ENCODE assay signal across 8 cellular contexts in genomic region chr15:44738340-44738984, GRCh38. TPM values are rescaled to one million over a fixed set of nuclear protein-coding genes. Genes with fewer than 3 reads are reported as not detected.
DNase-seq lines count a peak whose midpoint lies in the region; ATAC-seq and TF ChIP-seq lines count a peak whose summit lies in the region.

No MANE protein-coding gene starts in this region.

- TF ChIP-seq CTCF in GM13977 (IDR thresholded peaks at IDR 0.05; ENCODE audit: extremely low read depth, insufficient read depth, missing control alignments) = peak; percentile 64
- peak; percentile 68 for TF ChIP-seq CTCF in astrocyte of the spinal cord (IDR thresholded peaks at IDR 0.05; ENCODE audit: low read depth, low read length)
- peak; percentile 30 to 91 (median 64) for TF ChIP-seq CTCF in thyroid gland (IDR thresholded peaks at IDR 0.05)

- no peaks in the 10 kb centered on the region for H3K9me3 ChIP-seq in thyroid gland

- peak overlapping the region in 5 of 6 donors; percentile 27 to 58 (median 43) for H3K27ac Mint-ChIP-seq in immature natural killer cell

- H3K36me3 ChIP-seq in thyroid gland = no peaks in the 10 kb centered on the region

- TF ChIP-seq POLR2A in thyroid gland (IDR thresholded peaks at IDR 0.05) = no peak

- peaks cover 19 to 28% of the 10 kb centered on the region in 2 donors for H3K4me1 Mint-ChIP-seq in immature natural killer cell

- no peak overlapping the region for H3K27ac ChIP-seq in thyroid gland

- WGBS in thyroid gland, 2 donors = 66 to 73% methylated on average over 3 of the region's 3 CpGs

- no peak overlapping the region for H3K4me3 ChIP-seq in astrocyte of the spinal cord (ENCODE audit: low read depth, low read length)
- no peak overlapping the region for H3K4me3 ChIP-seq in thyroid gland (replicated peaks in 1 of 3)

- no peaks in the 10 kb centered on the region for H3K4me1 ChIP-seq in thyroid gland

- no peaks in the 10 kb centered on the region for H3K9me3 Mint-ChIP-seq in immature natural killer cell

- H3K27me3 ChIP-seq in thyroid gland = no peaks in the 10 kb centered on the region

- in situ Hi-C loops in GM13977 (cut with MboI; ENCODE audit: low pct_unique_long_range_greater_than_20kb, low sequenced_read_pairs, unreplicated experiment) = no loop called here
- in situ Hi-C loops in astrocyte of the spinal cord (cut with HindIII; ENCODE audit: low sequenced_read_pairs) = no loop called here

- H3K36me3 Mint-ChIP-seq in immature natural killer cell = no peaks in the 10 kb centered on the region

- no peak for ATAC-seq in HG02981 (IDR thresholded peaks at IDR 0.05; ENCODE audit: unreplicated experiment)

- H3K27me3 Mint-ChIP-seq in immature natural killer cell (ENCODE audit: low read depth in 3 of 3) = peaks cover 0 to 7% (median 0%) of the 10 kb centered on the region in 3 donors

- intact Hi-C loops in thyroid gland (cut with DNase I) = loop anchor here (5.0 to 10.0 kb wide), 2 partner anchors 71 to 164 kb away; no protein-coding TSS in a partner anchor

- DNase-seq in AG08396 (ENCODE audit: low spot score) (peak; percentile 30), GM13977 (ENCODE audit: low spot score) (peak; percentile 36), NCI-H774 (lab: John Stamatoyannopoulos, UW) (peak; percentile 33), astrocyte of the spinal cord (ENCODE audit: low read depth, low spot score) (peak; percentile 67), immature natural killer cell (peak; percentile 62 to 71 (median 66)), thyroid gland (no peak), cortex of kidney (lab: John Stamatoyannopoulos, UW) (no peak)

- peak overlapping the region in 1 of 5 donors; percentile 43 for H3K4me3 Mint-ChIP-seq in immature natural killer cell

RNA-seq across cellular contexts. Expression of gene TRIM69, which starts 2.1 kb away (rescaled TPM):
- 10 to 100 TPM; 14.9 to 23.4 (median 19.0) TPM for polyA plus RNA-seq in immature natural killer cell
- 10 to 100 TPM; 13.3 to 23.6 (median 15.9) TPM for total RNA-seq in thyroid gland

RNA-seq across cellular contexts. Expression of gene B2M, which starts 27.1 kb away (rescaled TPM):
- polyA plus RNA-seq in immature natural killer cell = over 10,000 TPM; 41,154 to 70,702 (median 45,494) TPM
- total RNA-seq in thyroid gland = 1,000 to 10,000 TPM; 2,538 to 3,855 (median 2,897) TPM

RNA-seq across cellular contexts. Expression of gene PATL2, which starts 27.3 kb away (rescaled TPM):
- 10 to 100 TPM; 24.8 to 49.1 (median 41.4) TPM for polyA plus RNA-seq in immature natural killer cell
- 1 to 10 TPM in 3 of 4 donors, under 1 TPM in 1; 0.22 to 3.8 (median 1.7) TPM for total RNA-seq in thyroid gland

Comparison
In these comparisons a context has a peak if more than half of its experiments do, and no peak if none do; other contexts are left out.
1. DNase-seq: peak in AG08396 (single experiment), GM13977 (single experiment), NCI-H774 (single experiment), astrocyte of the spinal cord (single experiment) and immature natural killer cell (3 of 3); none in thyroid gland (0 of 2) and cortex of kidney (single experiment).
2. Peak in every context shown above with its lines, with median percentiles within 50 percentile points of each other: CTCF ChIP-seq.